Comparison of ENCODE assay signal across 10 cellular contexts in genomic region chr14:93430889-93431670, GRCh38.
A peak's percentile ranks its signal among the peaks of the same experiment; 100 is the strongest.
DNase-seq lines count a peak whose midpoint lies in the region; ATAC-seq and TF ChIP-seq lines count a peak whose summit lies in the region.
"Had no signal": no experiment of that assay in that cellular context is flagged by ENCODE, and none has a peak within 500 bp of the region (broad histone marks: within the 10 kb centered on the region; RNA-seq: fewer than 3 reads in every experiment).

Gene UNC79, plus strand, starts transcription at chr14:93430939. Its CDS starts 91 bp downstream, at chr14:93431030.

- H3K27ac Mint-ChIP-seq in stimulated activated memory B cell treated with anti-CD40 and anti-IgM and Interleukin-4, amounts not matched to agents 10 μg/mL and 1 μg/mL and 100 μg/mL, for 72 hours: no peak within 1 kb of the TSS
- H3K27ac Mint-ChIP-seq: activated B cell treated with CpG ODN at 0.5 μM for 24 hours had no signal

- peaks cover 37% of the 10 kb centered on the region for H3K27me3 Mint-ChIP-seq in stimulated activated memory B cell treated with anti-CD40 and anti-IgM and Interleukin-4, amounts not matched to agents 10 μg/mL and 1 μg/mL and 100 μg/mL, for 72 hours

- H4K20me1 ChIP-seq in DND-41 (ENCODE audit: insufficient read depth, low read length): no peaks in the 10 kb centered on the region

- peak; percentile 16 for DNase-seq in DND-41
- DNase-seq in NCI-H2196 (lab: John Stamatoyannopoulos, UW; ENCODE audit: unreplicated experiment): peak; percentile 52
- DNase-seq in choroid plexus epithelial cell (ENCODE audit: low read depth): peak; percentile 6
- DNase-seq in activated CD4-positive, alpha-beta T cell treated with anti-CD3 and anti-CD28 coated beads for 4 hours: no peak
- no peak for DNase-seq in activated CD8-positive, alpha-beta memory T cell treated with anti-CD3 and anti-CD28 coated beads, Interleukin-2, amount 50 U/mL, for 48 hours
- DNase-seq: activated B cell treated with CpG ODN at 0.5 μM for 24 hours had no signal

- H3K79me2 ChIP-seq in DND-41 (ENCODE audit: insufficient read depth, low read length): no peaks in the 10 kb centered on the region

- no peaks in the 10 kb centered on the region for H3K27me3 ChIP-seq in DND-41 (ENCODE audit: insufficient read depth, low read length, poor library complexity)
- H3K27me3 ChIP-seq in muscle layer of duodenum (ENCODE audit: low read depth, low read length): peaks cover 24% of the 10 kb centered on the region

- no peak within 1 kb of the TSS for H3K9ac ChIP-seq in DND-41 (ENCODE audit: low read depth, low read length)

- H3K4me1 ChIP-seq in DND-41 (ENCODE audit: insufficient read depth, low read length) (no peaks in the 10 kb centered on the region), muscle layer of duodenum (ENCODE audit: control insufficient read depth in 1 of 2, insufficient read depth in 2 of 2, low read length in 2 of 2) (peaks cover 0 to 7% of the 10 kb centered on the region in 2 donors)
- H3K4me1 ChIP-seq: psoas muscle had no signal

- no peaks in the 10 kb centered on the region for H3K36me3 ChIP-seq in DND-41 (ENCODE audit: insufficient read depth, low read length)
- H3K36me3 ChIP-seq in muscle layer of duodenum (ENCODE audit: control insufficient read depth in 1 of 2, insufficient read depth in 2 of 2, low read length in 2 of 2): no peaks in the 10 kb centered on the region

- H3K4me3 Mint-ChIP-seq in stimulated activated memory B cell treated with anti-CD40 and anti-IgM and Interleukin-4, amounts not matched to agents 10 μg/mL and 1 μg/mL and 100 μg/mL, for 72 hours: no peak within 1 kb of the TSS
- H3K4me3 Mint-ChIP-seq: activated B cell treated with CpG ODN at 0.5 μM for 24 hours had no signal

- TF ChIP-seq CTCF in DND-41 (IDR thresholded peaks at IDR 0.05; ENCODE audit: borderline replicate concordance, extremely low read depth, low read length, poor library complexity, severe bottlenecking): no peak
- TF ChIP-seq CTCF in choroid plexus epithelial cell (conservative IDR thresholded peaks at IDR 0.05; ENCODE audit: low read depth, low read length): no peak

- peaks cover 5% of the 10 kb centered on the region for H3K4me1 Mint-ChIP-seq in stimulated activated memory B cell treated with anti-CD40 and anti-IgM and Interleukin-4, amounts not matched to agents 10 μg/mL and 1 μg/mL and 100 μg/mL, for 72 hours

- H3K36me3 Mint-ChIP-seq in stimulated activated memory B cell treated with anti-CD40 and anti-IgM and Interleukin-4, amounts not matched to agents 10 μg/mL and 1 μg/mL and 100 μg/mL, for 72 hours: no peaks in the 10 kb centered on the region

- no peak within 1 kb of the TSS for H3K27ac ChIP-seq in DND-41 (ENCODE audit: low read length)
- H3K27ac ChIP-seq in muscle layer of duodenum (ENCODE audit: low read length): no peak within 1 kb of the TSS
- H3K27ac ChIP-seq: psoas muscle had no signal

- H3K9me3 Mint-ChIP-seq in stimulated activated memory B cell treated with anti-CD40 and anti-IgM and Interleukin-4, amounts not matched to agents 10 μg/mL and 1 μg/mL and 100 μg/mL, for 72 hours: peaks cover 19% of the 10 kb centered on the region

- H3K4me3 ChIP-seq in DND-41 (ENCODE audit: low read depth in 1 of 2, low read length in 2 of 2) (no peak within 1 kb of the TSS), choroid plexus epithelial cell (ENCODE audit: low read depth, low read length) (peak within 1 kb of the TSS; percentile 14), muscle layer of duodenum (ENCODE audit: low read depth in 1 of 2, low read length in 2 of 2) (peak within 1 kb of the TSS; percentile 16 to 58)
- H3K4me3 ChIP-seq: psoas muscle had no signal

- H3K4me2 ChIP-seq in DND-41 (ENCODE audit: insufficient read depth, low read length): no peak within 1 kb of the TSS

- ATAC-seq in DND-41 (ENCODE audit: insufficient read depth, low read depth) (no peak), HG02610 (IDR thresholded peaks at IDR 0.05; ENCODE audit: unreplicated experiment) (no peak)
- no peak for ATAC-seq in stimulated activated memory B cell treated with anti-CD40 and anti-IgM and Interleukin-4, amounts not matched to agents 10 μg/mL and 1 μg/mL and 100 μg/mL, for 72 hours
- ATAC-seq: psoas muscle had no signal

- peaks cover 2% of the 10 kb centered on the region for H3K9me3 ChIP-seq in DND-41 (ENCODE audit: insufficient read depth, low read length, severe bottlenecking)
- H3K9me3 ChIP-seq in muscle layer of duodenum (ENCODE audit: control insufficient read depth in 1 of 2, low read length in 2 of 2): peaks cover 0 to 3% of the 10 kb centered on the region in 2 donors

- H2AFZ ChIP-seq in DND-41 (ENCODE audit: low read depth, low read length): no peak within 1 kb of the TSS

Comparison
In these comparisons a context has a peak if more than half of its experiments do, and no peak if none do; other contexts are left out.
1. DNase-seq: peak in DND-41 (single experiment), NCI-H2196 (single experiment) and choroid plexus epithelial cell (single experiment); none in activated CD4-positive, alpha-beta T cell treated with anti-CD3 and anti-CD28 coated beads for 4 hours (0 of 2) and activated CD8-positive, alpha-beta memory T cell treated with anti-CD3 and anti-CD28 coated beads, Interleukin-2, amount 50 U/mL, for 48 hours (single experiment).
2. H3K4me3 ChIP-seq: peak in choroid plexus epithelial cell (single experiment) and muscle layer of duodenum (2 of 2); none in DND-41 (0 of 2).